Comparison of ENCODE assay signal across 9 cellular contexts in the genomic region with DNA sequence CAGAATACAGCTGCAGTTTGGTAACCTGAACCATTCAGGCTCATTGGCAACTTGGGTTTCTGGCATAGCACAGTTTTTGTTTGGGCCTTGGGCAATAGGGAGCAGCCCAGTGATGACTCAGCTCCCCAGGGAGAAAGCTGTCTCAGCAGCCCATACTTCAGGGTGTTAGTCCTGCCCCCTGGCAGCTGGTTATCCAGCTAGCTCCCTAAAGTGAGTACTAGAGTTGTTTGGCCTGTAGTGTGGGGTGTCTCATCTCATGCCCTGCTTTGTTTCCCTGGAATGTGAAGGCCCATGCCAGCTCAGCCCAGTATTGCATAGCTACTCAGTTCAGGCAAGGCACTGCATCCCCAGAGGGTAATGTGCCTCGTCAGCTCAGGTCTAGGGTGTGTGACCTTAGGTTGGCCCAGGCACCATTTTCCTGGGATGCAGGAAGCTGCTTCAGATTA. TPM values are rescaled to one million over a fixed set of nuclear protein-coding genes. Genes with fewer than 3 reads are reported as not detected.
DNase-seq lines count a peak whose midpoint lies in the region; ATAC-seq and TF ChIP-seq lines count a peak whose summit lies in the region.
"Had no signal": no experiment of that assay in that cellular context is flagged by ENCODE, and none has a peak within 500 bp of the region (broad histone marks: within the 10 kb centered on the region; RNA-seq: fewer than 3 reads in every experiment).

No MANE protein-coding gene starts in this region.

- H3K27me3 ChIP-seq in GM23248 (replicated peaks; ENCODE audit: insufficient read depth) (no peaks in the 10 kb centered on the region), PC-9 (ENCODE audit: insufficient read depth, low read depth) (no peaks in the 10 kb centered on the region), fibroblast of lung (ENCODE audit: control insufficient read depth, insufficient read depth, low read length) (no peaks in the 10 kb centered on the region), skeletal muscle tissue (ENCODE audit: control insufficient read depth in 3 of 3, insufficient read depth in 3 of 3, low read length in 3 of 3) (no peaks in the 10 kb centered on the region)

- in situ Hi-C loops in GM23248 (cut with MboI): no loop called here
- in situ Hi-C loops in GM13977 (cut with MboI; ENCODE audit: low pct_unique_long_range_greater_than_20kb, low sequenced_read_pairs, unreplicated experiment): no loop called here

- H3F3A ChIP-seq in GM23248 (ENCODE audit: insufficient read depth) (peaks cover 36% of the 10 kb centered on the region), PC-9 (ENCODE audit: insufficient read depth, low read depth) (peaks cover 51% of the 10 kb centered on the region)

- no TSS peak for BruUV-seq in PC-9 (replicated peaks; lab: Mats Ljungman, UMichigan)

- ATAC-seq in GM19467 (IDR thresholded peaks at IDR 0.05; ENCODE audit: unreplicated experiment): no peak

- peaks cover 16% of the 10 kb centered on the region; the same call in 1 of the 2 replicates for H4K20me1 ChIP-seq in GM23248 (ENCODE audit: insufficient read depth)
- peaks cover 38% of the 10 kb centered on the region for H4K20me1 ChIP-seq in PC-9 (ENCODE audit: insufficient read depth)
- H4K20me1 ChIP-seq in fibroblast of lung (ENCODE audit: control insufficient read depth, extremely low read depth, insufficient read depth, low read length): no peaks in the 10 kb centered on the region

- peaks cover 18% of the 10 kb centered on the region for H3K4me1 ChIP-seq in GM23248 (ENCODE audit: insufficient read depth)
- H3K4me1 ChIP-seq in PC-9 (replicated peaks; ENCODE audit: insufficient read depth): peaks cover 26% of the 10 kb centered on the region
- H3K4me1 ChIP-seq in fibroblast of lung (ENCODE audit: control insufficient read depth, extremely low read depth, insufficient read depth, low read length): peaks cover 14% of the 10 kb centered on the region
- H3K4me1 ChIP-seq in skeletal muscle tissue (ENCODE audit: control insufficient read depth in 3 of 3, insufficient read depth in 3 of 3, low read length in 3 of 3): peaks cover 23 to 25% (median 24%) of the 10 kb centered on the region in 3 donors

- intact Hi-C loops in PC-9 (cut with micrococcal nuclease; ENCODE audit: unreplicated experiment): loop anchor here (1.0 kb wide), 2 partner anchors 18 to 23 kb away; a partner anchor contains a TSS

- CTCF ChIA-PET in PC-9 (lab: Charles Lee): interaction anchor here (0.5 kb wide), 1 partner anchor 22 kb away, joined by 9 read pairs; no protein-coding TSS in a partner anchor

- DNase-seq in GM23248: peak; percentile 98
- peak; percentile 89 to 95 for DNase-seq in PC-9
- peak; percentile 88 to 97 for DNase-seq in fibroblast of lung (ENCODE audit: low read depth in 2 of 2)
- DNase-seq in DMS79 treated with DMSO at 0.1 percent for 48 hours (lab: John Stamatoyannopoulos, UW): no peak
- DNase-seq in retina: no peak
- no peak for DNase-seq in GM13977 (ENCODE audit: low spot score)
- DNase-seq: activated naive CD8-positive, alpha-beta T cell treated with anti-CD3 and anti-CD28 coated beads, Interleukin-2, amount 10 ng/mL, durations not matched to agents 7 days and 5 days had no signal

- H3K27ac ChIP-seq in GM23248: peak overlapping the region; percentile 90
- peak overlapping the region; percentile 59 for H3K27ac ChIP-seq in PC-9
- H3K27ac ChIP-seq in fibroblast of lung (ENCODE audit: insufficient read depth, low read length): peak overlapping the region; percentile 75
- peak overlapping the region; percentile 63 for H3K27ac ChIP-seq in skeletal muscle tissue (ENCODE audit: low read depth, low read length)

- H3K36me3 ChIP-seq in GM23248 (ENCODE audit: low read depth) (peaks cover 21% of the 10 kb centered on the region), PC-9 (ENCODE audit: low read depth) (peaks cover 44% of the 10 kb centered on the region), fibroblast of lung (ENCODE audit: control insufficient read depth, insufficient read depth, low read length) (peaks cover 6% of the 10 kb centered on the region), skeletal muscle tissue (ENCODE audit: control insufficient read depth in 3 of 3, insufficient read depth in 3 of 3, low read length in 3 of 3) (peaks cover 2 to 4% (median 3%) of the 10 kb centered on the region in 3 donors)

- peaks cover 85% of the 10 kb centered on the region for H3K79me2 ChIP-seq in GM23248 (ENCODE audit: insufficient read depth)
- peaks cover 60% of the 10 kb centered on the region for H3K79me2 ChIP-seq in PC-9 (ENCODE audit: low read depth)
- H3K79me2 ChIP-seq in fibroblast of lung (ENCODE audit: control insufficient read depth, insufficient read depth, low read length): peaks cover 10% of the 10 kb centered on the region

- H3K4me2 ChIP-seq in GM23248 (ENCODE audit: unreplicated experiment): peak overlapping the region; percentile 18
- peak overlapping the region; percentile 35 for H3K4me2 ChIP-seq in PC-9
- H3K4me2 ChIP-seq in fibroblast of lung (ENCODE audit: extremely low read depth, insufficient read depth, low read length): peak overlapping the region; percentile 18

- H2AFZ ChIP-seq in GM23248: no peak overlapping the region
- H2AFZ ChIP-seq in PC-9: no peak overlapping the region
- no peak overlapping the region for H2AFZ ChIP-seq in fibroblast of lung (ENCODE audit: low read length)

- 9 to 26% methylated on average over 1 of the region's 1 CpG for WGBS in GM23248 (ENCODE audit: low coverage in 1 of 2, low lambda C conversion rate in 2 of 2, missing lambda C conversion rate in 2 of 2), 2 experiments

- H3K9me2 ChIP-seq in GM23248 (ENCODE audit: insufficient read depth) (no peaks in the 10 kb centered on the region), PC-9 (ENCODE audit: insufficient read depth) (no peaks in the 10 kb centered on the region)

- no peaks in the 10 kb centered on the region for H3K9me3 ChIP-seq in GM23248 (ENCODE audit: low read depth)
- H3K9me3 ChIP-seq in PC-9 (ENCODE audit: insufficient read depth, low read depth): no peaks in the 10 kb centered on the region
- no peaks in the 10 kb centered on the region for H3K9me3 ChIP-seq in fibroblast of lung (ENCODE audit: control insufficient read depth, insufficient read depth, low read depth, low read length)
- no peaks in the 10 kb centered on the region for H3K9me3 ChIP-seq in skeletal muscle tissue (ENCODE audit: control insufficient read depth in 3 of 3, low read length in 3 of 3)

- TF ChIP-seq CTCF in PC-9 (conservative IDR thresholded peaks at IDR 0.05): no peak
- no peak for TF ChIP-seq CTCF in fibroblast of lung (conservative IDR thresholded peaks at IDR 0.05 in 1 of 2, IDR thresholded peaks at IDR 0.05 in 1 of 2; ENCODE audit: low read depth in 1 of 2, low read length in 2 of 2)
- no peak for TF ChIP-seq CTCF in GM13977 (IDR thresholded peaks at IDR 0.05; ENCODE audit: extremely low read depth, insufficient read depth, missing control alignments)

- POLR2A ChIA-PET in PC-9 (lab: Charles Lee; ENCODE audit: unreplicated experiment): interaction anchor here (0.6 to 1.0 kb wide), 6 partner anchors 9 to 557 kb away, joined by 3 to 8 read pairs (median 4); a partner anchor contains a TSS

- H3K9ac ChIP-seq in GM23248 (peak overlapping the region; percentile 57), fibroblast of lung (ENCODE audit: insufficient read depth, low read length) (no peak overlapping the region), skeletal muscle tissue (ENCODE audit: low read depth in 1 of 3, low read length in 3 of 3) (peak overlapping the region in 2 of 3 donors; percentile 17 to 25)

- no peak overlapping the region for H3K4me3 ChIP-seq in GM23248
- H3K4me3 ChIP-seq in PC-9: no peak overlapping the region
- H3K4me3 ChIP-seq in fibroblast of lung (replicated peaks in 1 of 4; ENCODE audit: control extremely low read depth in 1 of 4, insufficient read depth in 1 of 4, low read depth in 3 of 4, low read length in 4 of 4): no peak overlapping the region
- H3K4me3 ChIP-seq in skeletal muscle tissue (ENCODE audit: low read length in 3 of 3): peak overlapping the region; percentile 17 to 60 (median 41)

RNA-seq across cellular contexts. Expression of a gene that starts 18.2 kb away (rescaled TPM):
- total RNA-seq in GM23248 (2014; rRNA removed; shearing (Covaris generic)): 5.9 and 8.0 TPM in 2 replicates
- 1.7 and 2.3 TPM in 2 replicates for polyA plus RNA-seq in GM23248 (2016; fragmentation: Nextera tagmentation; extraction: Ambion mirVana)
- 8.9 and 9.5 TPM in 2 replicates for total RNA-seq in PC-9 (2021)
- 10.5 and 12.9 TPM in 2 replicates for total RNA-seq in fibroblast of lung
- 2.8 and 3.0 TPM in 2 replicates for polyA plus RNA-seq in fibroblast of lung
- 1.5 TPM in 2 replicates for polyA plus RNA-seq in fibroblast of lung (2012)
- polyA minus RNA-seq in fibroblast of lung (ENCODE audit: low replicate concordance): 2.4 and 4.1 TPM in 2 replicates
- 18.8 TPM for total RNA-seq in skeletal muscle tissue

RNA-seq across cellular contexts. Expression of a gene that starts 21.8 kb away (rescaled TPM):
- 49.3 and 59.9 TPM in 2 replicates for total RNA-seq in GM23248 (2014; rRNA removed; shearing (Covaris generic))
- polyA plus RNA-seq in GM23248 (2016; fragmentation: Nextera tagmentation; extraction: Ambion mirVana): 7.6 and 8.5 TPM in 2 replicates
- 84.0 and 94.2 TPM in 2 replicates for total RNA-seq in PC-9 (2021)
- total RNA-seq in fibroblast of lung: 78.1 and 80.9 TPM in 2 replicates
- polyA plus RNA-seq in fibroblast of lung: 7.2 and 13.1 TPM in 2 replicates
- 0.78 and 1.2 TPM in 2 replicates for polyA plus RNA-seq in fibroblast of lung (2012)
- 46.1 and 81.1 TPM in 2 replicates for polyA minus RNA-seq in fibroblast of lung (ENCODE audit: low replicate concordance)
- total RNA-seq in skeletal muscle tissue: 101 TPM

RNA-seq across cellular contexts. Expression of a gene that starts 49.0 kb away (rescaled TPM):
- 7.8 and 8.7 TPM in 2 replicates for total RNA-seq in GM23248 (2014; rRNA removed; shearing (Covaris generic))
- polyA plus RNA-seq in GM23248 (2016; fragmentation: Nextera tagmentation; extraction: Ambion mirVana) (4.2 and 4.8 TPM in 2 replicates), fibroblast of lung (6.2 and 7.3 TPM in 2 replicates)
- total RNA-seq in PC-9 (2021) (10.9 and 11.4 TPM in 2 replicates), fibroblast of lung (11.6 and 13.7 TPM in 2 replicates), skeletal muscle tissue (16.2 TPM)
- polyA plus RNA-seq in fibroblast of lung (2012): 4.8 and 5.3 TPM in 2 replicates
- polyA minus RNA-seq in fibroblast of lung (ENCODE audit: low replicate concordance): 6.5 and 7.8 TPM in 2 replicates

Comparison
In these comparisons a context has a peak if more than half of its experiments do, and no peak if none do; other contexts are left out.
1. DNase-seq: peak in GM23248 (single experiment), PC-9 (2 of 2) and fibroblast of lung (2 of 2); none in DMS79 treated with DMSO at 0.1 percent for 48 hours (single experiment), retina (single experiment) and GM13977 (single experiment).
2. H3K4me3 ChIP-seq: peak in skeletal muscle tissue (3 of 3); none in GM23248 (single experiment), PC-9 (single experiment) and fibroblast of lung (0 of 4).
3. Peak in every context shown above with its lines, with median percentiles within 50 percentile points of each other: H3K27ac ChIP-seq and H3K4me2 ChIP-seq.